8 cellular contexts compared by ENCODE assay signal in genomic region chrX:120603707-120604358, GRCh38. TPM values are rescaled to one million over a fixed set of nuclear protein-coding genes. Genes with fewer than 3 reads are reported as not detected.
A peak's percentile ranks its signal among the peaks of the same experiment; 100 is the strongest.
DNase-seq lines count a peak whose midpoint lies in the region; ATAC-seq and TF ChIP-seq lines count a peak whose summit lies in the region.

TSS of gene MCTS1 (plus strand) at chrX:120604101. CDS start at chrX:120604237, 136 bp downstream.

- H3K36me3 ChIP-seq in ACC112 (ENCODE audit: insufficient read depth, low read length) (no peaks in the 10 kb centered on the region; the same call in 1 of the 2 replicates), WERI-Rb-1 (no peaks in the 10 kb centered on the region), smooth muscle cell (ENCODE audit: low read depth) (peaks cover 3% of the 10 kb centered on the region)

- no peaks in the 10 kb centered on the region for H4K20me1 ChIP-seq in smooth muscle cell (ENCODE audit: low read depth)

- TF ChIP-seq CTCF in WERI-Rb-1 (IDR thresholded peaks at IDR 0.05; ENCODE audit: low read depth, low read length) (no peak), cardiac fibroblast (IDR thresholded peaks at IDR 0.05; ENCODE audit: low read depth, low read length) (no peak), smooth muscle cell (IDR thresholded peaks at IDR 0.05; ENCODE audit: borderline replicate concordance, insufficient read depth, poor library complexity, severe bottlenecking) (no peak)

- H3K9me3 ChIP-seq in WERI-Rb-1 (ENCODE audit: severe bottlenecking): no peaks in the 10 kb centered on the region
- no peaks in the 10 kb centered on the region for H3K9me3 ChIP-seq in smooth muscle cell (replicated peaks; ENCODE audit: low read depth)

- peak within 1 kb of the TSS; percentile 91 for H2AFZ ChIP-seq in ACC112 (ENCODE audit: low read length, unreplicated experiment)
- H2AFZ ChIP-seq in smooth muscle cell (ENCODE audit: low read depth): peak within 1 kb of the TSS; percentile 51

- H3K27ac ChIP-seq in ACC112 (ENCODE audit: low read depth, low read length) (peak within 1 kb of the TSS; percentile 96), WERI-Rb-1 (peak within 1 kb of the TSS; percentile 77), smooth muscle cell (ENCODE audit: low read depth) (peak within 1 kb of the TSS; percentile 89)

- 59% methylated on average over 31 of the region's 31 CpGs for WGBS in smooth muscle cell (ENCODE audit: low lambda C conversion rate)

- peak within 1 kb of the TSS; percentile 96 for H3K4me3 ChIP-seq in ACC112 (ENCODE audit: low read depth, low read length)
- H3K4me3 ChIP-seq in WERI-Rb-1 (ENCODE audit: low read depth, low read length): peak within 1 kb of the TSS; percentile 68
- H3K4me3 ChIP-seq in cardiac fibroblast (replicated peaks in 1 of 2; ENCODE audit: low read depth in 2 of 2, low read length in 2 of 2): peak within 1 kb of the TSS; percentile 59 to 65
- H3K4me3 ChIP-seq in smooth muscle cell: peak within 1 kb of the TSS; percentile 58

- H3F3A ChIP-seq in smooth muscle cell (ENCODE audit: low read depth): no peaks in the 10 kb centered on the region

- ATAC-seq in GM18867 (IDR thresholded peaks at IDR 0.05; ENCODE audit: unreplicated experiment): peak; percentile 92
- ATAC-seq in HG03103 (IDR thresholded peaks at IDR 0.05; ENCODE audit: low read depth, unreplicated experiment): peak; percentile 94

- peak within 1 kb of the TSS; percentile 82 for H3K4me2 ChIP-seq in smooth muscle cell

- H3K79me2 ChIP-seq in ACC112 (ENCODE audit: control insufficient read depth, insufficient read depth, low read length, unreplicated experiment): peaks cover 25% of the 10 kb centered on the region
- peaks cover 7% of the 10 kb centered on the region for H3K79me2 ChIP-seq in smooth muscle cell (ENCODE audit: low read depth)

- H3K4me1 ChIP-seq in ACC112 (ENCODE audit: control insufficient read depth, insufficient read depth, low read length, unreplicated experiment): peaks cover 5% of the 10 kb centered on the region
- H3K4me1 ChIP-seq in smooth muscle cell (ENCODE audit: low read depth): peaks cover 8% of the 10 kb centered on the region

- H3K9ac ChIP-seq in smooth muscle cell (ENCODE audit: low read depth): peak within 1 kb of the TSS; percentile 84

- DNase-seq in NCI-H2196 (lab: John Stamatoyannopoulos, UW; ENCODE audit: unreplicated experiment): peak; percentile 86
- DNase-seq in WERI-Rb-1: peak; percentile 84
- DNase-seq in cardiac fibroblast (ENCODE audit: low read depth in 2 of 2): peak; percentile 97
- peak; percentile 73 for DNase-seq in iPS-NIHi7 (ENCODE audit: extremely low spot score)
- DNase-seq in smooth muscle cell (lab: John Stamatoyannopoulos, UW; ENCODE audit: unreplicated experiment): peak; percentile 4

- no peaks in the 10 kb centered on the region for H3K27me3 ChIP-seq in ACC112 (ENCODE audit: insufficient read depth, low read length)
- H3K27me3 ChIP-seq in WERI-Rb-1 (ENCODE audit: insufficient read depth, low read depth, severe bottlenecking): no peaks in the 10 kb centered on the region
- H3K27me3 ChIP-seq in smooth muscle cell (ENCODE audit: low read depth): no peaks in the 10 kb centered on the region

RNA-seq across cellular contexts. Expression of gene MCTS1, which starts in this region (rescaled TPM):
- total RNA-seq in smooth muscle cell: 72.3 and 80.4 TPM in 2 replicates
- polyA plus RNA-seq in smooth muscle cell: 88.6 and 97.0 TPM in 2 replicates

Comparison
In these comparisons a context has a peak if more than half of its experiments do, and no peak if none do; other contexts are left out.
1. Peak in every context shown above with its lines: DNase-seq, ATAC-seq, H3K4me3 ChIP-seq and H3K27ac ChIP-seq.
2. DNase-seq: peak in every context shown above with its lines; median percentile 97 in cardiac fibroblast; 86 in NCI-H2196; 84 in WERI-Rb-1; 73 in iPS-NIHi7; 4 in smooth muscle cell.